Comparison of ENCODE assay signal across 10 cellular contexts in the genomic region with DNA sequence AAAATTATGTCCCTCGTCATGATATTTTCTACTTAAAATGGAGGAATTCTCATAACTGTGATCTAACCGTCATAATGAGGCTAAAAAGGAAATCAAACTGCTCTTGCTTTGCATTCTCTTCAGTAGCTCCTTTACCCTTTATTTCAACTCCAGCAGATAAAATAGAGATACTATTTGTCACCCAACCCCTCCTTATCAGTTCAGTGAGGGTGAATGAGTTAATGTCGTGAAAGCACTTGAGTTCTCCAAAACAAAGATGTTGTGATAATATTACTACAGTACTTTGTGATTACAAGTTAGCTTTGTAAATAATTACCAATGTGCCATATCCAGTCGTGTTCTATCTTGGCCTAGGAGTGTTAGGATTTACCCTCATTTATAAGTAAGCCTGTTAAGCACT.
DNase-seq lines count a peak whose midpoint lies in the region; ATAC-seq, FAIRE-seq and TF ChIP-seq lines count a peak whose summit lies in the region.
"Had no signal": no experiment of that assay in that cellular context is flagged by ENCODE, and none has a peak within 500 bp of the region (broad histone marks: within the 10 kb centered on the region; RNA-seq: fewer than 3 reads in every experiment).

No MANE protein-coding gene starts in this region.

- TF ChIP-seq CTCF in A549 (IDR thresholded peaks at IDR 0.05) = no peak
- TF ChIP-seq CTCF in VCaP (conservative IDR thresholded peaks at IDR 0.05) = no peak

- peak overlapping the region; percentile 92; the same call in 1 of the 2 replicates for H3K9ac ChIP-seq in ES-I3 (ENCODE audit: low read depth, low read length)

- FAIRE-seq in A549 (lab: Jason Lieb, UNC) = no peak
- FAIRE-seq: G401.6 had no signal

- intact Hi-C loops in aorta (cut with DNase I) = no loop called here

- H3K27ac ChIP-seq in A549 = no peak overlapping the region; a peak in 2 of 6 replicates
- H3K27ac ChIP-seq in VCaP = peak overlapping the region; percentile 95
- H3K27ac ChIP-seq in aorta (ENCODE audit: low read depth in 1 of 2, low read length in 2 of 2) = no peak overlapping the region
- H3K27ac ChIP-seq: cardiac muscle cell had no signal

- no peaks in the 10 kb centered on the region for H3K27me3 ChIP-seq in aorta (ENCODE audit: control insufficient read depth in 1 of 2, insufficient read depth in 2 of 2, low read length in 1 of 2)
- H3K27me3 ChIP-seq: cardiac muscle cell had no signal

- WGBS in A549 (ENCODE audit: missing lambda C conversion rate) = 84% methylated on average over 4 of the region's 4 CpGs
- 50 to 61% methylated on average over 4 of the region's 4 CpGs for WGBS in aorta, 2 donors

- no peak for TF ChIP-seq RAD21 in A549 (conservative IDR thresholded peaks at IDR 0.05 in 1 of 2, IDR thresholded peaks at IDR 0.05 in 1 of 2)

- ATAC-seq in A549 = no peak
- ATAC-seq in aorta (ENCODE audit: low FRiP score) = no peak

- H3K36me3 ChIP-seq in ES-I3 (ENCODE audit: insufficient read depth, low read length) (no peaks in the 10 kb centered on the region), aorta (ENCODE audit: control insufficient read depth in 1 of 2, insufficient read depth in 2 of 2, low read length in 1 of 2) (no peaks in the 10 kb centered on the region)
- H3K36me3 ChIP-seq: cardiac muscle cell had no signal

- H3K9me3 ChIP-seq in A549 (peaks cover 8% of the 10 kb centered on the region; the same call in 2 of the 3 replicates), ES-I3 (ENCODE audit: control insufficient read depth, insufficient read depth, low read length) (no peaks in the 10 kb centered on the region), aorta (ENCODE audit: control insufficient read depth, low read length) (no peaks in the 10 kb centered on the region)

- no peak for TF ChIP-seq EP300 in A549 (IDR thresholded peaks at IDR 0.05)

- peak overlapping the region; percentile 98; the same call in 2 of the 3 replicates for H3K4me3 ChIP-seq in A549
- no peak overlapping the region for H3K4me3 ChIP-seq in aorta (ENCODE audit: low read length in 2 of 2)

- H3K4me1 ChIP-seq in A549 = peaks cover 15% of the 10 kb centered on the region; the same call in 2 of the 3 replicates
- H3K4me1 ChIP-seq in ES-I3 (ENCODE audit: insufficient read depth, low read length) = no peaks in the 10 kb centered on the region
- H3K4me1 ChIP-seq in aorta (ENCODE audit: control insufficient read depth in 1 of 2, insufficient read depth in 2 of 2, low read length in 2 of 2) = no peaks in the 10 kb centered on the region

- no peak for TF ChIP-seq POLR2A in A549 (IDR thresholded peaks at IDR 0.05; ENCODE audit: low read length)

- no peak for DNase-seq in A549 (ENCODE audit: low read depth in 1 of 2, low spot score in 1 of 2)
- DNase-seq in globus pallidus (ENCODE audit: low spot score) = peak; percentile 17
- no peak for DNase-seq in NOMO-1 treated with DMSO at 0.1 percent for 48 hours (lab: John Stamatoyannopoulos, UW; ENCODE audit: unreplicated experiment)
- DNase-seq in aorta = no peak
- DNase-seq in NCI-H2227 (lab: John Stamatoyannopoulos, UW; ENCODE audit: unreplicated experiment) = no peak
- no peak for DNase-seq in hippocampal formation (lab: John Stamatoyannopoulos, UW)

- CTCF ChIA-PET in A549 (lab: Yijun Ruan, JAX) = interaction anchor here (0.8 to 1.4 kb wide), 2 partner anchors 163 to 199 kb away, joined by 3 read pairs; no protein-coding TSS in a partner anchor

- peak overlapping the region; percentile 96 for H3K4me2 ChIP-seq in A549

- POLR2A ChIA-PET in A549 (lab: Yijun Ruan, JAX) = interaction anchor here (0.8 kb wide), 1 partner anchor 64 kb away, joined by 3 read pairs; the partner anchor contains the start of gene ANKRD28

TF ChIP-seq in A549, 52 proteins besides CTCF, POLR2A, EP300 and RAD21:
- no peak for TF ChIP-seq NPAS2 (CRISPR knock-in tag; IDR thresholded peaks at IDR 0.05; ENCODE audit: borderline replicate concordance)
- no peak for TF ChIP-seq ELK1 (IDR thresholded peaks at IDR 0.05; ENCODE audit: low read depth, low read length)
- no peak for TF ChIP-seq MAZ (IDR thresholded peaks at IDR 0.05; ENCODE audit: borderline replicate concordance, low read depth, low read length)
- no peak for TF ChIP-seq HES2 (IDR thresholded peaks at IDR 0.05)
- TF ChIP-seq, protein P1, sequence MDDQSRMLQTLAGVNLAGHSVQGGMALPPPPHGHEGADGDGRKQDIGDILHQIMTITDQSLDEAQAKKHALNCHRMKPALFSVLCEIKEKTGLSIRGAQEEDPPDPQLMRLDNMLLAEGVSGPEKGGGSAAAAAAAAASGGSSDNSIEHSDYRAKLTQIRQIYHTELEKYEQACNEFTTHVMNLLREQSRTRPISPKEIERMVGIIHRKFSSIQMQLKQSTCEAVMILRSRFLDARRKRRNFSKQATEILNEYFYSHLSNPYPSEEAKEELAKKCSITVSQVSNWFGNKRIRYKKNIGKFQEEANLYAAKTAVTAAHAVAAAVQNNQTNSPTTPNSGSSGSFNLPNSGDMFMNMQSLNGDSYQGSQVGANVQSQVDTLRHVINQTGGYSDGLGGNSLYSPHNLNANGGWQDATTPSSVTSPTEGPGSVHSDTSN (IDR thresholded peaks at IDR 0.05) = no peak
- TF ChIP-seq CEBPB (IDR thresholded peaks at IDR 0.05) = no peak
- no peak for TF ChIP-seq GATA3 (IDR thresholded peaks at IDR 0.05; ENCODE audit: borderline replicate concordance)
- TF ChIP-seq HOXB13 (CRISPR knock-in tag; IDR thresholded peaks at IDR 0.05; ENCODE audit: low read depth) = no peak
- no peak for TF ChIP-seq HOXB5 (CRISPR knock-in tag; IDR thresholded peaks at IDR 0.05)
- no peak for TF ChIP-seq EHMT2 (IDR thresholded peaks at IDR 0.05; ENCODE audit: low read depth)
- TF ChIP-seq RFX5 (IDR thresholded peaks at IDR 0.05) = no peak
- no peak for TF ChIP-seq ZFP36 (IDR thresholded peaks at IDR 0.05; ENCODE audit: borderline replicate concordance, partially characterized antibody)
- TF ChIP-seq SMC3 (IDR thresholded peaks at IDR 0.05) = no peak
- TF ChIP-seq FOXS1 (CRISPR knock-in tag; IDR thresholded peaks at IDR 0.05) = no peak
- TF ChIP-seq KDM5A (IDR thresholded peaks at IDR 0.05) = no peak
- no peak for TF ChIP-seq MAX (IDR thresholded peaks at IDR 0.05)
- TF ChIP-seq, protein P2, sequence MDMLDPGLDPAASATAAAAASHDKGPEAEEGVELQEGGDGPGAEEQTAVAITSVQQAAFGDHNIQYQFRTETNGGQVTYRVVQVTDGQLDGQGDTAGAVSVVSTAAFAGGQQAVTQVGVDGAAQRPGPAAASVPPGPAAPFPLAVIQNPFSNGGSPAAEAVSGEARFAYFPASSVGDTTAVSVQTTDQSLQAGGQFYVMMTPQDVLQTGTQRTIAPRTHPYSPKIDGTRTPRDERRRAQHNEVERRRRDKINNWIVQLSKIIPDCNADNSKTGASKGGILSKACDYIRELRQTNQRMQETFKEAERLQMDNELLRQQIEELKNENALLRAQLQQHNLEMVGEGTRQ (IDR thresholded peaks at IDR 0.05) = no peak
- TF ChIP-seq TFCP2L1 (CRISPR knock-in tag; IDR thresholded peaks at IDR 0.05) = no peak
- no peak for TF ChIP-seq EHF (CRISPR knock-in tag; IDR thresholded peaks at IDR 0.05)
- TF ChIP-seq FOSL2 (IDR thresholded peaks at IDR 0.05) = no peak
- TF ChIP-seq FOSL2 (CRISPR knock-in tag; IDR thresholded peaks at IDR 0.05) = no peak
